ENCODE assay signal across 8 cellular contexts in the genomic region with DNA sequence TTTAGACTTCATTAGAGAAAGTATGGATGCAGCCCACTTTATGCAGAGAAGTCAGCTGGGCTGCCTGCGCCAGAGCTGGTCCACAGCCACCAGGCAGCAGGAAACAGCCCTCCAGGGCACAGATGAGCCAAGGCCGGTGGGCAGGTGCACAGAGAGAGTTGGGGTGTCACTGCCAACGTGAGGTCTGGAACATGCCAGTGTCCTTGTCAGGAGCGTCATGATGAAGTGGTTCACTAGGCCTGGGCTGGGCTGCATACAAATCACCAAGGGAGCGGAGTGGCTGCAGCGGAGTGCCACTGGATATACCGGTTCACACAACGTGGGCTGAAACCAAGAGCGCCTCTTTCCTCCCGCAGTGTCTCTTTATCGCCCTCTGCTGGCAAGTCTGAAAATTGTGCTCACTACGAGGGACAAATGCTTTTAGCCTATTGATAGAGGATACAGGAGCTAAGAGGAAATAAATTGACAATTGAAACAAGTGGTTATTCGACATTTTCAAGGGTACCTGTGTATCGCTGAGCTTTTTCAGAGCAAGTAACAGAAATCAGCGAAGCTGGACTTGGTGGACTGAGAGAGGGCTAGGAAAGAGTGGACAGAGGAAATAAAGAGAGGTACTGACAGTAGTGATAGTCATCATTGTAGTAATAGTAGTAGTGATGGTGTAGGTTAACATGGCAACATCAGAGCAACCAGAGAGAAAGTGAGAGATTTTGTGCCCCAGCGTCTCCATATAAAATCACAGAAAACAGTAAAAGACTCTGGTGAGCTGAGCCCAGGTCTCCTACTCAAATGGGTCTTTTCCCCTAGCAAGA. TPM values are rescaled to one million over a fixed set of nuclear protein-coding genes. Genes with fewer than 3 reads are reported as not detected.
DNase-seq lines count a peak whose midpoint lies in the region; ATAC-seq and TF ChIP-seq lines count a peak whose summit lies in the region.

No MANE protein-coding gene starts in this region.

- H3K4me3 Mint-ChIP-seq in activated B cell treated with CpG ODN at 0.5 μM for 24 hours, result peak overlapping the region; percentile 76

- H3K27ac Mint-ChIP-seq in activated B cell treated with CpG ODN at 0.5 μM for 24 hours, result peak overlapping the region; percentile 54

- peak; percentile 86 for TF ChIP-seq CTCF in activated B cell treated with CpG ODN at 0.5 μM for 24 hours (IDR thresholded peaks at IDR 0.05)

- intact Hi-C loops in activated B cell treated with CpG ODN at 0.5 μM for 24 hours (cut with micrococcal nuclease), result loop anchor here (1.0 to 10.0 kb wide), 7 partner anchors 32 to 1450 kb away; partner anchors contain the start of genes ITPR2 and TM7SF3

- CTCF ChIA-PET in activated B cell treated with CpG ODN at 0.5 μM for 24 hours (lab: Charles Lee), result interaction anchor here (0.6 to 2.5 kb wide), 26 partner anchors 9 to 424 kb away, joined by 3 to 23 read pairs (median 4); partner anchors contain the start of genes ITPR2 and TM7SF3

- POLR2A ChIA-PET in activated B cell treated with CpG ODN at 0.5 μM for 24 hours (lab: Charles Lee), result interaction anchor here (1.5 to 2.6 kb wide), 2 partner anchors 32 to 52 kb away, joined by 3 to 10 read pairs; partner anchors contain the start of gene ITPR2

- H3K27ac ChIP-seq in caudate nucleus (ENCODE audit: low read depth, low read length), result no peak overlapping the region

- in situ Hi-C loops in ACHN (cut with HindIII; ENCODE audit: low pct_ligation_motif_present, low pct_unique_long_range_greater_than_20kb, low sequenced_read_pairs), result no loop called here

- H3K27me3 Mint-ChIP-seq in activated B cell treated with CpG ODN at 0.5 μM for 24 hours, result no peaks in the 10 kb centered on the region

- H3K9me3 Mint-ChIP-seq in activated B cell treated with CpG ODN at 0.5 μM for 24 hours, result peaks cover 5% of the 10 kb centered on the region

- DNase-seq in ACHN, result peak; percentile 92
- peak; percentile 77 for DNase-seq in NCI-H345 treated with DMSO at 0.1 percent for 48 hours (lab: John Stamatoyannopoulos, UW; ENCODE audit: unreplicated experiment)
- DNase-seq in activated B cell treated with CpG ODN at 0.5 μM for 24 hours, result peak; percentile 45
- DNase-seq in caudate nucleus (lab: John Stamatoyannopoulos, UW), result peak; percentile 6 to 89 (median 60)
- peak; percentile 95 for DNase-seq in islet precursor cell
- peak; percentile 64 to 80 (median 70) for DNase-seq in stimulated activated CD4-positive, alpha-beta T cell treated with anti-CD3 and anti-CD28 coated beads, Interleukin-1b, Interleukin-23, amount 100 ng/mL, for 24 hours (ENCODE audit: low read depth in 4 of 4, low spot score in 1 of 4)

- no peaks in the 10 kb centered on the region for H3K36me3 Mint-ChIP-seq in activated B cell treated with CpG ODN at 0.5 μM for 24 hours (ENCODE audit: low read depth)

- ATAC-seq in GM18520 (IDR thresholded peaks at IDR 0.05; ENCODE audit: unreplicated experiment) (peak; percentile 76), HG03280 (IDR thresholded peaks at IDR 0.05; ENCODE audit: unreplicated experiment) (peak; percentile 87), activated B cell treated with CpG ODN at 0.5 μM for 24 hours (ENCODE audit: low read depth) (peak; percentile 96)

- peaks cover 8% of the 10 kb centered on the region for H3K4me1 Mint-ChIP-seq in activated B cell treated with CpG ODN at 0.5 μM for 24 hours

RNA-seq across cellular contexts. Expression of gene ITPR2, which starts 52.0 kb away (rescaled TPM):
- 66.3 and 74.5 TPM in 2 replicates for total RNA-seq in activated B cell treated with CpG ODN at 0.5 μM for 24 hours

RNA-seq across cellular contexts. Expression of gene INTS13, which starts 52.8 kb away (rescaled TPM):
- total RNA-seq in activated B cell treated with CpG ODN at 0.5 μM for 24 hours, result 25.0 and 25.2 TPM in 2 replicates

RNA-seq across cellular contexts. Expression of gene FGFR1OP2, which starts 53.3 kb away (rescaled TPM):
- total RNA-seq in activated B cell treated with CpG ODN at 0.5 μM for 24 hours, result 42.7 and 45.0 TPM in 2 replicates

Comparison
In these comparisons a context has a peak if more than half of its experiments do, and no peak if none do; other contexts are left out.
1. DNase-seq: peak in every context shown above with its lines; median percentile 95 in islet precursor cell; 92 in ACHN; 77 in NCI-H345 treated with DMSO at 0.1 percent for 48 hours; 70 in stimulated activated CD4-positive, alpha-beta T cell treated with anti-CD3 and anti-CD28 coated beads, Interleukin-1b, Interleukin-23, amount 100 ng/mL, for 24 hours; 60 in caudate nucleus; 45 in activated B cell treated with CpG ODN at 0.5 μM for 24 hours.